In the genomic region with DNA sequence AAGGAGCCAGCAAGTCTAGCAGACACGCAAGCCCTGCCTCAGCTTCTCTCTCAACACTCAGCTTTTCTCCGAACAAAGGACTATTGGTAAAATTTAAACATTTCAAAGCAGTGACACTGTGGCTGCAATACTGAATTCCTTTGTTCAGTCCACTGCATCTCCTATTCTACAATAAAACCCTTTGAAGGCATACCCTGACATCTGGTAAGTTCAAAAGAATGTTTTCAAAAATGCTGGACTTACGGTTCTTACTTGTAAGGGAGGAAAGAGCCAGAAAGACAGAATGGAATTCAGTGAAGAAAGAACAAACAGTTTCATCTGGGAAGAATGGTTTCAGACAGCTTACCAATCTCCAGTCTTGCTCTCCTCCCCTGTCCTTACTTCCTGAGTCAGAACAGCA, we compare ENCODE assay signal across 32 cellular contexts. TPM values are rescaled to one million over a fixed set of nuclear protein-coding genes. Genes with fewer than 3 reads are reported as not detected.
"Had no signal": no experiment of that assay in that cellular context is flagged by ENCODE, and none has a peak within 500 bp of the region (broad histone marks: within the 10 kb centered on the region; RNA-seq: fewer than 3 reads in every experiment).

No MANE protein-coding gene starts in this region.

- H3K79me2 ChIP-seq: parathyroid adenoma had no signal

- H3K27me3 ChIP-seq: colonic mucosa, gastroesophageal sphincter, heart right ventricle, right atrium auricular region, stomach, testis, tibial artery had no signal

- H3K4me1 ChIP-seq: colonic mucosa, gastroesophageal sphincter, heart right ventricle, lower lobe of right lung, parathyroid adenoma, prostate gland, right atrium auricular region, stomach, testis, tibial artery had no signal

- H3K36me3 ChIP-seq: colonic mucosa, gastroesophageal sphincter, heart right ventricle, lower lobe of right lung, prostate gland, right atrium auricular region, stomach, tibial artery had no signal

- H3K9me3 ChIP-seq: colonic mucosa, lower lobe of right lung, prostate gland, right atrium auricular region, testis had no signal

- H3K27ac ChIP-seq: colonic mucosa, epithelial cell of prostate, gastroesophageal sphincter, heart right ventricle, lower lobe of right lung, parathyroid adenoma, prostate gland, right atrium auricular region, stomach, testis, tibial artery had no signal

- DNase-seq: colonic mucosa; effector CD8-positive, alpha-beta T cell; endodermal cell; foreskin fibroblast; glutamatergic neuron; heart right ventricle; left ventricle myocardium superior; lower lobe of right lung; naive thymus-derived CD8-positive, alpha-beta T cell; stimulated activated CD4-positive, alpha-beta T cell treated with anti-CD3 and anti-CD28 coated beads, Interleukin-2, amount 100 ng/mL, for 24 hours; stimulated activated CD4-positive, alpha-beta T cell treated with anti-CD3 and anti-CD28 coated beads, Interleukin-4, amount 100 ng/mL, for 24 hours; stimulated activated naive CD4-positive, alpha-beta T cell treated with Interleukin-2 at 50 U/mL for 16 hours; stomach; testis; tibial artery had no signal

- H3K27ac Mint-ChIP-seq: dendritic cell treated with granulocyte-macrophage colony-stimulating factor and Interleukin-4, amounts not matched to agents 40 ng/mL and 50 ng/mL, for 4 days; memory B cell; naive thymus-derived CD8-positive, alpha-beta T cell; stimulated activated effector memory CD8-positive, alpha-beta T cell treated with anti-CD3 and anti-CD28 coated beads, Interleukin-12 subunit alpha, Interleukin-12 subunit beta, amount 100 ng/mL, for 72 hours; type B pancreatic cell had no signal

- H3K36me3 Mint-ChIP-seq: memory B cell; stimulated activated effector memory CD8-positive, alpha-beta T cell treated with anti-CD3 and anti-CD28 coated beads, Interleukin-12 subunit alpha, Interleukin-12 subunit beta, amount 100 ng/mL, for 72 hours; type B pancreatic cell had no signal

- H3K27me3 Mint-ChIP-seq: central memory CD8-positive, alpha-beta T cell; dendritic cell treated with granulocyte-macrophage colony-stimulating factor and Interleukin-4, amounts not matched to agents 40 ng/mL and 50 ng/mL, for 4 days; memory B cell; naive thymus-derived CD8-positive, alpha-beta T cell; type B pancreatic cell had no signal

- H3K4me3 ChIP-seq: colonic mucosa, gastroesophageal sphincter, heart right ventricle, lower lobe of right lung, prostate gland, right atrium auricular region, stomach, tibial artery had no signal

- H3K9ac ChIP-seq: parathyroid adenoma had no signal

- H3K4me3 Mint-ChIP-seq: central memory CD8-positive, alpha-beta T cell; dendritic cell treated with granulocyte-macrophage colony-stimulating factor and Interleukin-4, amounts not matched to agents 40 ng/mL and 50 ng/mL, for 4 days; endodermal cell; memory B cell; naive thymus-derived CD8-positive, alpha-beta T cell; stimulated activated effector memory CD8-positive, alpha-beta T cell treated with anti-CD3 and anti-CD28 coated beads, Interleukin-12 subunit alpha, Interleukin-12 subunit beta, amount 100 ng/mL, for 72 hours; type B pancreatic cell had no signal

- H3K9me3 Mint-ChIP-seq: endodermal cell, type B pancreatic cell had no signal

- H2AFZ ChIP-seq: parathyroid adenoma had no signal

- H3K4me1 Mint-ChIP-seq: central memory CD8-positive, alpha-beta T cell; endodermal cell; memory B cell; naive thymus-derived CD8-positive, alpha-beta T cell; stimulated activated effector memory CD8-positive, alpha-beta T cell treated with anti-CD3 and anti-CD28 coated beads, Interleukin-12 subunit alpha, Interleukin-12 subunit beta, amount 100 ng/mL, for 72 hours had no signal

RNA-seq across cellular contexts. Expression of a gene that starts 12.7 kb away (rescaled TPM):
- total RNA-seq: chondrocyte; colonic mucosa; endodermal cell; esophagus mucosa; gastroesophageal sphincter; heart right ventricle; left ventricle myocardium superior; lower lobe of right lung; myocyte; naive thymus-derived CD8-positive, alpha-beta T cell; osteoblast; right atrium auricular region; sciatic nerve; stomach; subcutaneous adipose tissue; testis; urinary bladder had no signal

RNA-seq across cellular contexts. Expression of a gene that starts 18.2 kb away (rescaled TPM):
- total RNA-seq: chondrocyte; colonic mucosa; endodermal cell; esophagus mucosa; gastroesophageal sphincter; heart right ventricle; left ventricle myocardium superior; lower lobe of right lung; myocyte; naive thymus-derived CD8-positive, alpha-beta T cell; osteoblast; prostate gland; right atrium auricular region; sciatic nerve; stomach; subcutaneous adipose tissue; testis; urinary bladder had no signal

RNA-seq across cellular contexts. Expression of a gene that starts 20.9 kb away (rescaled TPM):
- total RNA-seq: chondrocyte; colonic mucosa; endodermal cell; esophagus mucosa; gastroesophageal sphincter; heart right ventricle; left ventricle myocardium superior; lower lobe of right lung; myocyte; naive thymus-derived CD8-positive, alpha-beta T cell; osteoblast; prostate gland; right atrium auricular region; sciatic nerve; stomach; subcutaneous adipose tissue; testis; urinary bladder had no signal

RNA-seq across cellular contexts. Expression of a gene that starts 41.1 kb away (rescaled TPM):
- total RNA-seq: chondrocyte; colonic mucosa; endodermal cell; esophagus mucosa; gastroesophageal sphincter; heart right ventricle; left ventricle myocardium superior; lower lobe of right lung; myocyte; naive thymus-derived CD8-positive, alpha-beta T cell; osteoblast; prostate gland; right atrium auricular region; sciatic nerve; stomach; subcutaneous adipose tissue; urinary bladder had no signal

RNA-seq across cellular contexts. Expression of a gene that starts 42.3 kb away (rescaled TPM):
- total RNA-seq: chondrocyte; colonic mucosa; endodermal cell; esophagus mucosa; gastroesophageal sphincter; heart right ventricle; left ventricle myocardium superior; lower lobe of right lung; myocyte; naive thymus-derived CD8-positive, alpha-beta T cell; osteoblast; prostate gland; right atrium auricular region; sciatic nerve; stomach; subcutaneous adipose tissue; testis; urinary bladder had no signal
